8 cellular contexts compared by ENCODE assay signal in the genomic region with DNA sequence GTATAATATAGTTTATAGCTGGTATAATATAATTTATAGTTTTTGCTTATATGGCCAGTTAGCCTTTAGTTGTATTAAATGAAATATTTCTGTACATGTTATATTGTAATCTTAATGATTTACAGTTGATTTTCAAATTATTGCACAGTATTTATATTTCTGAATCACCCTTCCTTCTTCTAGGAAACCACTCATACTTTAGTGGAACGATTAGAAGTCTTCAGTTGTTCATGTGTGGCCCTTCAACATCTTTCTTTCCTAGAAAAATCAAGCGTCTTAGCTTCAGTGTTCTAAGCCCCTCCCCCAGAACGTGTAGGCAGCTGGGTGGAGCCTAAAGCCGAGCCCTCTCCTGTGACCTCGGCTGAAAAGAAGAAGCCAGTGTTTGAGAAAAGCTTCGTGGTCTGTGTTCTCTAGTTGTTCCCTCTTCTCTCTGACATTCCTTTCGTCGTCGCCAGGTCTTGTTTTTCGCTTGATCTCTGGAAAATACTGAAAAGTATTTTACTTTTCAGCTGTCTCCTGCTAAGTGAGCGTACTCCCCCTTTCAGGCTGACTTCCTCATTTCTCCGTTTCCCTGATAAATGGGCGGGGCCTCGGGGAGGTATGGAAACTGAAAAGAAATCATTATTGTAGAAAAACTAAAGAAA. TPM values are rescaled to one million over a fixed set of nuclear protein-coding genes. Genes with fewer than 3 reads are reported as not detected.
DNase-seq lines count a peak whose midpoint lies in the region; ATAC-seq and TF ChIP-seq lines count a peak whose summit lies in the region.

TSS of gene C4orf33 (plus strand) at position 342 of the 644 bp plus-strand sequence. CDS start 6,459 bp downstream, outside the sequence.

- peak within 1 kb of the TSS; percentile 72 for H3K4me2 ChIP-seq in fibroblast of lung (ENCODE audit: extremely low read depth, insufficient read depth, low read length)

- peaks cover 15 to 33% (median 23%) of the 10 kb centered on the region in 4 donors for H3K4me1 Mint-ChIP-seq in CD4-positive, alpha-beta memory T cell
- H3K4me1 Mint-ChIP-seq in natural killer cell: peaks cover 13 to 31% of the 10 kb centered on the region in 2 donors

- TF ChIP-seq CTCF in Peyer's patch (IDR thresholded peaks at IDR 0.05) (no peak), fibroblast of lung (conservative IDR thresholded peaks at IDR 0.05 in 1 of 2, IDR thresholded peaks at IDR 0.05 in 1 of 2; ENCODE audit: low read depth in 1 of 2, low read length in 2 of 2) (no peak), natural killer cell (IDR thresholded peaks at IDR 0.05) (no peak)

- no peaks in the 10 kb centered on the region for H3K27me3 Mint-ChIP-seq in CD4-positive, alpha-beta memory T cell
- no peaks in the 10 kb centered on the region for H3K27me3 Mint-ChIP-seq in natural killer cell (ENCODE audit: low read depth in 2 of 2)

- peak; percentile 73 to 81 (median 77) for DNase-seq in CD4-positive, alpha-beta memory T cell
- DNase-seq in Peyer's patch: peak; percentile 72 to 90 (median 83)
- peak; percentile 51 for DNase-seq in activated T-helper 1 cell treated with Interleukin-2 at 50 U/mL for 16 hours (ENCODE audit: low read depth)
- peak; percentile 69 to 76 for DNase-seq in fibroblast of lung (ENCODE audit: low read depth in 2 of 2)
- peak; percentile 62 for DNase-seq in natural killer cell
- peak; percentile 80 for DNase-seq in stimulated activated naive CD4-positive, alpha-beta T cell treated with Interleukin-2 at 50 U/mL for 16 hours (lab: John Stamatoyannopoulos, UW)

- H3K9me3 Mint-ChIP-seq in CD4-positive, alpha-beta memory T cell: no peaks in the 10 kb centered on the region
- H3K9me3 Mint-ChIP-seq in natural killer cell: no peaks in the 10 kb centered on the region

- peak within 1 kb of the TSS; percentile 85 for H2AFZ ChIP-seq in fibroblast of lung (ENCODE audit: low read length)

- no peaks in the 10 kb centered on the region for H3K9me3 ChIP-seq in CD4-positive, alpha-beta memory T cell (ENCODE audit: control insufficient read depth in 1 of 2, low read length in 2 of 2)
- H3K9me3 ChIP-seq in Peyer's patch (no peaks in the 10 kb centered on the region), fibroblast of lung (ENCODE audit: control insufficient read depth, insufficient read depth, low read depth, low read length) (no peaks in the 10 kb centered on the region)

- intact Hi-C loops in CD4-positive, alpha-beta memory T cell (cut with micrococcal nuclease): no loop called here
- intact Hi-C loops in natural killer cell (cut with micrococcal nuclease): no loop called here

- H3K36me3 ChIP-seq in CD4-positive, alpha-beta memory T cell (ENCODE audit: insufficient read depth, low read length): no peaks in the 10 kb centered on the region
- H3K36me3 ChIP-seq in Peyer's patch (no peaks in the 10 kb centered on the region), fibroblast of lung (ENCODE audit: control insufficient read depth, insufficient read depth, low read length) (no peaks in the 10 kb centered on the region)

- H3K9ac ChIP-seq in fibroblast of lung (ENCODE audit: insufficient read depth, low read length): peak within 1 kb of the TSS; percentile 69

- H3K4me3 Mint-ChIP-seq in CD4-positive, alpha-beta memory T cell: peak within 1 kb of the TSS; percentile 90 to 98 (median 94)
- peak within 1 kb of the TSS; percentile 98 for H3K4me3 Mint-ChIP-seq in natural killer cell

- ATAC-seq in GM19395 (IDR thresholded peaks at IDR 0.05; ENCODE audit: unreplicated experiment) (peak; percentile 52), HG03558 (IDR thresholded peaks at IDR 0.05; ENCODE audit: extremely low read depth, unreplicated experiment) (peak; percentile 23), natural killer cell (peak; percentile 40 to 58 (median 50))

- no peaks in the 10 kb centered on the region for H4K20me1 ChIP-seq in fibroblast of lung (ENCODE audit: control insufficient read depth, extremely low read depth, insufficient read depth, low read length)

- peak within 1 kb of the TSS; percentile 92 for H3K27ac ChIP-seq in CD4-positive, alpha-beta memory T cell (ENCODE audit: low read depth, low read length)
- H3K27ac ChIP-seq in Peyer's patch: peak within 1 kb of the TSS; percentile 63 to 82 (median 78)
- peak within 1 kb of the TSS; percentile 88 for H3K27ac ChIP-seq in fibroblast of lung (ENCODE audit: insufficient read depth, low read length)

- TF ChIP-seq POLR2A in Peyer's patch (IDR thresholded peaks at IDR 0.05): peak in 1 of 2 donors; percentile 39

- peaks cover 43% of the 10 kb centered on the region for H3K4me1 ChIP-seq in CD4-positive, alpha-beta memory T cell (ENCODE audit: insufficient read depth, low read length)
- H3K4me1 ChIP-seq in Peyer's patch: peaks cover 0 to 16% (median 0%) of the 10 kb centered on the region in 4 donors
- H3K4me1 ChIP-seq in fibroblast of lung (ENCODE audit: control insufficient read depth, extremely low read depth, insufficient read depth, low read length): peaks cover 2% of the 10 kb centered on the region

- peak within 1 kb of the TSS; percentile 73 to 89 for H3K4me3 ChIP-seq in CD4-positive, alpha-beta memory T cell (ENCODE audit: low read length in 2 of 2)
- H3K4me3 ChIP-seq in Peyer's patch (peak within 1 kb of the TSS; percentile 31 to 69 (median 51)), fibroblast of lung (replicated peaks in 1 of 4; ENCODE audit: control extremely low read depth in 1 of 4, insufficient read depth in 1 of 4, low read depth in 3 of 4, low read length in 4 of 4) (peak within 1 kb of the TSS; percentile 66 to 94 (median 74))

- peak within 1 kb of the TSS in 5 of 7 donors; percentile 95 to 99 (median 96) for H3K27ac Mint-ChIP-seq in CD4-positive, alpha-beta memory T cell
- peak within 1 kb of the TSS in 1 of 2 donors; percentile 98 for H3K27ac Mint-ChIP-seq in natural killer cell

- POLR2A ChIA-PET in CD4-positive, alpha-beta memory T cell (lab: Charles Lee; ENCODE audit: partially characterized antibody): interaction anchor here (0.7 to 1.3 kb wide), 3 partner anchors 9 to 284 kb away, joined by 3 read pairs; no protein-coding TSS in a partner anchor

- H3K36me3 Mint-ChIP-seq in CD4-positive, alpha-beta memory T cell: peaks cover 0 to 5% of the 10 kb centered on the region in 2 donors
- H3K36me3 Mint-ChIP-seq in natural killer cell: no peaks in the 10 kb centered on the region

- peaks cover 17% of the 10 kb centered on the region for H3K79me2 ChIP-seq in fibroblast of lung (ENCODE audit: control insufficient read depth, insufficient read depth, low read length)

- H3K27me3 ChIP-seq in CD4-positive, alpha-beta memory T cell (ENCODE audit: insufficient read depth, low read length): no peaks in the 10 kb centered on the region
- H3K27me3 ChIP-seq in Peyer's patch (no peaks in the 10 kb centered on the region), fibroblast of lung (ENCODE audit: control insufficient read depth, insufficient read depth, low read length) (no peaks in the 10 kb centered on the region)

- CTCF ChIA-PET in CD4-positive, alpha-beta memory T cell (lab: Charles Lee; ENCODE audit: partially characterized antibody): interaction anchor here (0.7 to 1.1 kb wide), 3 partner anchors 9 to 15 kb away, joined by 3 to 4 read pairs (median 3); no protein-coding TSS in a partner anchor

RNA-seq across cellular contexts. Expression of gene C4orf33, which starts in this region (rescaled TPM):
- 1 to 10 TPM; 4.6 to 7.2 TPM for total RNA-seq in CD4-positive, alpha-beta memory T cell
- polyA plus RNA-seq in CD4-positive, alpha-beta memory T cell: 1 to 10 TPM; 4.7 to 7.6 TPM
- total RNA-seq in Peyer's patch (10 to 100 TPM; 14.9 to 38.7 (median 21.5) TPM), fibroblast of lung (9.0 and 16.7 TPM in 2 replicates), natural killer cell (10 to 100 TPM; 23.2 to 27.2 (median 26.2) TPM)
- polyA plus RNA-seq in fibroblast of lung: 9.3 and 14.0 TPM in 2 replicates
- 5.2 and 8.2 TPM in 2 replicates for polyA plus RNA-seq in fibroblast of lung (2012)
- 2.4 TPM in 1 of 2 replicates, not detected in the other for polyA minus RNA-seq in fibroblast of lung (ENCODE audit: low replicate concordance)

Comparison
In these comparisons a context has a peak if more than half of its experiments do, and no peak if none do; other contexts are left out.
1. Peak in every context shown above with its lines: DNase-seq, ATAC-seq, H3K4me3 ChIP-seq and H3K27ac ChIP-seq.